Comparison of ENCODE assay signal across 1 cellular context in genomic region chr2:2638516-2638915, GRCh38.
TF ChIP-seq lines count a peak whose summit lies in the region.

No MANE protein-coding gene starts in this region.

TF ChIP-seq in GM23338, 12 proteins besides CTCF, POLR2A, EP300 and RAD21 (continued from another document):
- TF ChIP-seq ZNF462 (CRISPR knock-in tag; IDR thresholded peaks at IDR 0.05) (no peak), ZNF331 (CRISPR knock-in tag; IDR thresholded peaks at IDR 0.05; ENCODE audit: low read depth) (no peak), CREB1 (CRISPR knock-in tag; IDR thresholded peaks at IDR 0.05; ENCODE audit: low read depth) (no peak), JUNB (IDR thresholded peaks at IDR 0.05; ENCODE audit: unreplicated experiment) (no peak), ZNF114 (CRISPR knock-in tag; IDR thresholded peaks at IDR 0.05) (no peak)
- TF ChIP-seq, protein P1, sequence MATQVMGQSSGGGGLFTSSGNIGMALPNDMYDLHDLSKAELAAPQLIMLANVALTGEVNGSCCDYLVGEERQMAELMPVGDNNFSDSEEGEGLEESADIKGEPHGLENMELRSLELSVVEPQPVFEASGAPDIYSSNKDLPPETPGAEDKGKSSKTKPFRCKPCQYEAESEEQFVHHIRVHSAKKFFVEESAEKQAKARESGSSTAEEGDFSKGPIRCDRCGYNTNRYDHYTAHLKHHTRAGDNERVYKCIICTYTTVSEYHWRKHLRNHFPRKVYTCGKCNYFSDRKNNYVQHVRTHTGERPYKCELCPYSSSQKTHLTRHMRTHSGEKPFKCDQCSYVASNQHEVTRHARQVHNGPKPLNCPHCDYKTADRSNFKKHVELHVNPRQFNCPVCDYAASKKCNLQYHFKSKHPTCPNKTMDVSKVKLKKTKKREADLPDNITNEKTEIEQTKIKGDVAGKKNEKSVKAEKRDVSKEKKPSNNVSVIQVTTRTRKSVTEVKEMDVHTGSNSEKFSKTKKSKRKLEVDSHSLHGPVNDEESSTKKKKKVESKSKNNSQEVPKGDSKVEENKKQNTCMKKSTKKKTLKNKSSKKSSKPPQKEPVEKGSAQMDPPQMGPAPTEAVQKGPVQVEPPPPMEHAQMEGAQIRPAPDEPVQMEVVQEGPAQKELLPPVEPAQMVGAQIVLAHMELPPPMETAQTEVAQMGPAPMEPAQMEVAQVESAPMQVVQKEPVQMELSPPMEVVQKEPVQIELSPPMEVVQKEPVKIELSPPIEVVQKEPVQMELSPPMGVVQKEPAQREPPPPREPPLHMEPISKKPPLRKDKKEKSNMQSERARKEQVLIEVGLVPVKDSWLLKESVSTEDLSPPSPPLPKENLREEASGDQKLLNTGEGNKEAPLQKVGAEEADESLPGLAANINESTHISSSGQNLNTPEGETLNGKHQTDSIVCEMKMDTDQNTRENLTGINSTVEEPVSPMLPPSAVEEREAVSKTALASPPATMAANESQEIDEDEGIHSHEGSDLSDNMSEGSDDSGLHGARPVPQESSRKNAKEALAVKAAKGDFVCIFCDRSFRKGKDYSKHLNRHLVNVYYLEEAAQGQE (IDR thresholded peaks at IDR 0.05; ENCODE audit: unreplicated experiment): no peak
